Comparison of ENCODE assay signal across 12 cellular contexts in the genomic region with DNA sequence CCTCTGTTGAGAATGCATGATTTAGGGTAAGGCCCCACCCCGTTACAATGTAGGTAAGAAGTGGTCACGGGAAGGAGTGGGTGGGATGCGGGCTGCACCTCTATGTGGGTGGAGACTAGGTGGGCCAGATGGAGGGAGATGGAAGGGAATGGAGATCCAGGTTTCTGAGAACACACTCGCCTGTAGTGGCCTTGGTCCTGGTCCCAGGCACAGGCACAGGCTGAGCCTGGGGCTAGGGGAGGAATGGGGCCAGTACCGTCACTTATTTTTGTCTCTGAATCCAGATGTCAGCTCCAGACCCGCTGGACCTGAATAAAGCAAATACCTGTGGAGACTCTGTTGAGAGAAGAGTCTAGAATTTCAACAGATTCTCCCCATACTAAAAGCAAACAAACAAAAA. TPM values are rescaled to one million over a fixed set of nuclear protein-coding genes. Genes with fewer than 3 reads are reported as not detected.
DNase-seq lines count a peak whose midpoint lies in the region; ATAC-seq and TF ChIP-seq lines count a peak whose summit lies in the region.
"Had no signal": no experiment of that assay in that cellular context is flagged by ENCODE, and none has a peak within 500 bp of the region (broad histone marks: within the 10 kb centered on the region; RNA-seq: fewer than 3 reads in every experiment).

No MANE protein-coding gene starts in this region.

- H3K4me1 ChIP-seq in SJSA1 (replicated peaks): peaks cover 38% of the 10 kb centered on the region
- H3K4me1 ChIP-seq in esophagus squamous epithelium: peaks cover 22 to 74% (median 49%) of the 10 kb centered on the region in 3 donors
- H3K4me1 ChIP-seq in neutrophil (ENCODE audit: control insufficient read depth in 1 of 2, insufficient read depth in 1 of 2, low read depth in 1 of 2, low read length in 1 of 2): peaks cover 19 to 29% of the 10 kb centered on the region in 2 experiments
- H3K4me1 ChIP-seq in upper lobe of left lung: peaks cover 36 to 61% (median 46%) of the 10 kb centered on the region in 4 donors

- no peak overlapping the region for H3K4me3 ChIP-seq in SJSA1
- peak overlapping the region in 1 of 4 donors; percentile 14 for H3K4me3 ChIP-seq in esophagus squamous epithelium
- no peak overlapping the region for H3K4me3 ChIP-seq in neutrophil (ENCODE audit: low read depth in 1 of 2, low read length in 1 of 2)
- H3K4me3 ChIP-seq in upper lobe of left lung: no peak overlapping the region
- H3K4me3 ChIP-seq: GM12878 had no signal

- 48 to 69% methylated on average over 4 to 6 of the region's 6 CpGs for WGBS in esophagus squamous epithelium, 2 donors
- WGBS in upper lobe of left lung, 2 donors: 76 to 79% methylated on average over 6 of the region's 6 CpGs

- no peaks in the 10 kb centered on the region for H3K27me3 ChIP-seq in SJSA1 (replicated peaks)
- no peaks in the 10 kb centered on the region for H3K27me3 ChIP-seq in esophagus squamous epithelium
- no peaks in the 10 kb centered on the region for H3K27me3 ChIP-seq in neutrophil
- H3K27me3 ChIP-seq in upper lobe of left lung: no peaks in the 10 kb centered on the region

- peak in 1 of 2 donors; percentile 46 for ATAC-seq in upper lobe of left lung (ENCODE audit: low FRiP score in 2 of 2)
- ATAC-seq in GM21737 (IDR thresholded peaks at IDR 0.05; ENCODE audit: unreplicated experiment): no peak
- no peak for ATAC-seq in GM19328 (IDR thresholded peaks at IDR 0.05; ENCODE audit: unreplicated experiment)
- ATAC-seq: GM12878; stimulated activated memory B cell treated with anti-CD40 and anti-IgM and Interleukin-4, amounts not matched to agents 10 μg/mL and 1 μg/mL and 100 μg/mL, for 72 hours had no signal

- no peak for TF ChIP-seq EP300 in upper lobe of left lung (IDR thresholded peaks at IDR 0.05)

- H3K9me3 ChIP-seq in SJSA1 (replicated peaks) (0 out of 2 replicates have a peak, but pooled peaks cover 2% of the 10 kb centered on the region), esophagus squamous epithelium (no peaks in the 10 kb centered on the region), neutrophil (no peaks in the 10 kb centered on the region), upper lobe of left lung (no peaks in the 10 kb centered on the region)

- DNase-seq in SJSA1 (ENCODE audit: low read depth in 1 of 2, low spot score in 2 of 2) (no peak), esophagus squamous epithelium (lab: John Stamatoyannopoulos, UW) (no peak), upper lobe of left lung (no peak), DMS153 (lab: John Stamatoyannopoulos, UW) (no peak)
- DNase-seq: NCI-H526; stimulated activated CD4-positive, alpha-beta T cell treated with anti-CD3 and anti-CD28 coated beads, Interleukin-15, amount 100 ng/mL, for 24 hours; T-helper 1 cell had no signal

- H3K36me3 ChIP-seq in SJSA1: no peaks in the 10 kb centered on the region
- peaks cover 0 to under 1% (median 0%) of the 10 kb centered on the region in 3 donors for H3K36me3 ChIP-seq in esophagus squamous epithelium
- peaks cover 1% of the 10 kb centered on the region for H3K36me3 ChIP-seq in neutrophil
- H3K36me3 ChIP-seq in upper lobe of left lung: no peaks in the 10 kb centered on the region

- intact Hi-C loops in esophagus squamous epithelium (cut with DNase I): no loop called here

- TF ChIP-seq POLR2A in esophagus squamous epithelium (IDR thresholded peaks at IDR 0.05) (no peak), upper lobe of left lung (IDR thresholded peaks at IDR 0.05) (no peak)

- H3K27ac ChIP-seq in SJSA1 (peak overlapping the region; percentile 4), esophagus squamous epithelium (peak overlapping the region; percentile 33 to 90 (median 75)), neutrophil (peak overlapping the region; percentile 71), upper lobe of left lung (peak overlapping the region; percentile 66 to 88 (median 78))

- no peak for TF ChIP-seq CTCF in esophagus squamous epithelium (IDR thresholded peaks at IDR 0.05)
- TF ChIP-seq CTCF in neutrophil (IDR thresholded peaks at IDR 0.05): no peak
- TF ChIP-seq CTCF in upper lobe of left lung (IDR thresholded peaks at IDR 0.05): no peak

RNA-seq across cellular contexts. Expression of gene GOLGA6A, which starts 31.5 kb away (rescaled TPM):
- total RNA-seq in SJSA1 (2014; rRNA removed; shearing (Covaris generic)): not detected in 2 replicates
- total RNA-seq in esophagus squamous epithelium (not detected), upper lobe of left lung (under 1 TPM in 1 of 6 donors, not detected in 5; 0.30 TPM)
- total RNA-seq: GM12878 had no signal

RNA-seq across cellular contexts. Expression of gene PML, which starts 56.3 kb away (rescaled TPM):
- 27.1 and 41.6 TPM in 2 replicates for total RNA-seq in SJSA1 (2014; rRNA removed; shearing (Covaris generic))
- 10 to 100 TPM; 34.0 to 52.3 (median 44.5) TPM for total RNA-seq in esophagus squamous epithelium
- 100 to 1,000 TPM in 2 of 6 donors, 10 to 100 TPM in 4; 63.1 to 247 (median 92.9) TPM for total RNA-seq in upper lobe of left lung

RNA-seq across cellular contexts. Expression of gene STOML1, which starts 58.7 kb away (rescaled TPM):
- 21.1 and 22.4 TPM in 2 replicates for total RNA-seq in SJSA1 (2014; rRNA removed; shearing (Covaris generic))
- 10 to 100 TPM in 2 of 4 donors, 1 to 10 TPM in 2; 8.3 to 14.8 (median 11.1) TPM for total RNA-seq in esophagus squamous epithelium
- total RNA-seq in upper lobe of left lung: 10 to 100 TPM; 12.2 to 23.3 (median 18.3) TPM

Comparison
In these comparisons a context has a peak if more than half of its experiments do, and no peak if none do; other contexts are left out.
1. H3K27ac ChIP-seq: peak in every context shown above with its lines; median percentile 78 in upper lobe of left lung; 75 in esophagus squamous epithelium; 71 in neutrophil; 4 in SJSA1.